In genomic region chr4:122797405-122798094, GRCh38 we compare ENCODE assay signal across 11 cellular contexts. TPM values are rescaled to one million over a fixed set of nuclear protein-coding genes. Genes with fewer than 3 reads are reported as not detected.
DNase-seq lines count a peak whose midpoint lies in the region; ATAC-seq and TF ChIP-seq lines count a peak whose summit lies in the region.
"Had no signal": no experiment of that assay in that cellular context is flagged by ENCODE, and none has a peak within 500 bp of the region (broad histone marks: within the 10 kb centered on the region; RNA-seq: fewer than 3 reads in every experiment).

No MANE protein-coding gene starts in this region.

- peak overlapping the region; percentile 64 for H3K27ac Mint-ChIP-seq in Calu3 (ENCODE audit: unreplicated experiment)
- H3K27ac Mint-ChIP-seq: stimulated activated naive B cell treated with anti-CD40 and anti-IgM and Interleukin-4, amounts not matched to agents 10 μg/mL and 1 μg/mL and 100 μg/mL, for 72 hours had no signal

- H3K4me3 Mint-ChIP-seq in Calu3 (ENCODE audit: low read depth, unreplicated experiment): no peak overlapping the region
- H3K4me3 Mint-ChIP-seq: stimulated activated naive B cell treated with anti-CD40 and anti-IgM and Interleukin-4, amounts not matched to agents 10 μg/mL and 1 μg/mL and 100 μg/mL, for 72 hours had no signal

- H3K27me3 Mint-ChIP-seq in Calu3 (ENCODE audit: unreplicated experiment): no peaks in the 10 kb centered on the region

- H3K4me1 Mint-ChIP-seq in Calu3 (ENCODE audit: low read depth, unreplicated experiment): peaks cover 8% of the 10 kb centered on the region
- H3K4me1 Mint-ChIP-seq: stimulated activated naive B cell treated with anti-CD40 and anti-IgM and Interleukin-4, amounts not matched to agents 10 μg/mL and 1 μg/mL and 100 μg/mL, for 72 hours had no signal

- no peaks in the 10 kb centered on the region for H3K27me3 ChIP-seq in RWPE2 (ENCODE audit: insufficient read depth, poor library complexity, severe bottlenecking)
- H3K27me3 ChIP-seq in gastroesophageal sphincter: no peaks in the 10 kb centered on the region
- H3K27me3 ChIP-seq in dorsolateral prefrontal cortex: no peaks in the 10 kb centered on the region

- 83 to 93% methylated on average over 1 to 2 of the region's 2 CpGs for WGBS in gastroesophageal sphincter (ENCODE audit: low coverage in 1 of 2), 2 donors

- TF ChIP-seq POLR2A in gastroesophageal sphincter (IDR thresholded peaks at IDR 0.05): no peak

- no peak for TF ChIP-seq EP300 in gastroesophageal sphincter (IDR thresholded peaks at IDR 0.05)

- peak overlapping the region; percentile 91 for H3K27ac ChIP-seq in RWPE2 (ENCODE audit: poor library complexity, severe bottlenecking)
- peak overlapping the region; percentile 47 to 75 (median 71) for H3K27ac ChIP-seq in gastroesophageal sphincter
- peak overlapping the region in 16 of 59 donors; percentile 13 to 64 (median 29) for H3K27ac ChIP-seq in dorsolateral prefrontal cortex
- H3K27ac ChIP-seq: HL-60 had no signal

- CTCF ChIA-PET in Calu3 (lab: Charles Lee): no interaction called here

- intact Hi-C loops in Calu3 (cut with micrococcal nuclease; ENCODE audit: unreplicated experiment): no loop called here
- intact Hi-C loops in sciatic nerve (cut with DNase I): no loop called here
- intact Hi-C loops in dorsolateral prefrontal cortex (cut with DNase I): no loop called here

- peaks cover 2% of the 10 kb centered on the region for H3K9me3 ChIP-seq in RWPE2 (ENCODE audit: severe bottlenecking)
- H3K9me3 ChIP-seq in gastroesophageal sphincter: no peaks in the 10 kb centered on the region

- ATAC-seq in RWPE2 (ENCODE audit: low read depth): peak; percentile 52
- ATAC-seq in gastroesophageal sphincter: no peak
- peak; percentile 38 for ATAC-seq in sciatic nerve

- no peaks in the 10 kb centered on the region for H3K9me3 Mint-ChIP-seq in Calu3 (ENCODE audit: low read depth, unreplicated experiment)
- H3K9me3 Mint-ChIP-seq: stimulated activated naive B cell treated with anti-CD40 and anti-IgM and Interleukin-4, amounts not matched to agents 10 μg/mL and 1 μg/mL and 100 μg/mL, for 72 hours had no signal

- H3K4me1 ChIP-seq in RWPE2 (ENCODE audit: insufficient read depth, poor library complexity, severe bottlenecking): peaks cover 24% of the 10 kb centered on the region
- peaks cover 2 to 15% (median 7%) of the 10 kb centered on the region in 3 donors for H3K4me1 ChIP-seq in gastroesophageal sphincter

- H3K4me3 ChIP-seq in RWPE2 (ENCODE audit: severe bottlenecking) (peak overlapping the region; percentile 13), gastroesophageal sphincter (peak overlapping the region; percentile 27 to 31), dorsolateral prefrontal cortex (peak overlapping the region in 22 of 59 donors; percentile 2 to 43 (median 22))

- TF ChIP-seq CTCF in Calu3 (IDR thresholded peaks at IDR 0.05; ENCODE audit: unreplicated experiment): no peak
- no peak for TF ChIP-seq CTCF in RWPE2 (IDR thresholded peaks at IDR 0.05; ENCODE audit: poor library complexity, severe bottlenecking)
- no peak for TF ChIP-seq CTCF in gastroesophageal sphincter (IDR thresholded peaks at IDR 0.05)
- no peak for TF ChIP-seq CTCF in dorsolateral prefrontal cortex (IDR thresholded peaks at IDR 0.05 in 54 of 56, conservative IDR thresholded peaks at IDR 0.05 in 2 of 56; ENCODE audit: low read depth in 1 of 56, partially characterized antibody in 56 of 56)

- DNase-seq in Calu3: no peak
- DNase-seq in RWPE2 (ENCODE audit: low spot score): no peak
- no peak for DNase-seq in sciatic nerve (ENCODE audit: low spot score)
- no peak for DNase-seq in hippocampal formation (lab: John Stamatoyannopoulos, UW)
- DNase-seq in dorsolateral prefrontal cortex: no peak
- no peak for DNase-seq in NCI-H2171 treated with DMSO at 0.1 percent for 48 hours (lab: John Stamatoyannopoulos, UW)
- DNase-seq in NCI-H2081 (lab: John Stamatoyannopoulos, UW): no peak
- DNase-seq: central memory CD4-positive, alpha-beta T cell; stimulated activated naive B cell treated with anti-CD40 and anti-IgM and Interleukin-4, amounts not matched to agents 10 μg/mL and 1 μg/mL and 100 μg/mL, for 72 hours had no signal

- no peaks in the 10 kb centered on the region for H3K36me3 Mint-ChIP-seq in Calu3 (ENCODE audit: insufficient read depth, unreplicated experiment)
- H3K36me3 Mint-ChIP-seq: stimulated activated naive B cell treated with anti-CD40 and anti-IgM and Interleukin-4, amounts not matched to agents 10 μg/mL and 1 μg/mL and 100 μg/mL, for 72 hours had no signal

- no TSS peak for BruUV-seq in Calu3 (replicated peaks; lab: Mats Ljungman, UMichigan)

- H3K36me3 ChIP-seq in RWPE2 (ENCODE audit: low read depth) (no peaks in the 10 kb centered on the region), gastroesophageal sphincter (no peaks in the 10 kb centered on the region)

RNA-seq across cellular contexts. Expression of gene FGF2, which starts 29.1 kb away (rescaled TPM):
- total RNA-seq in Calu3 (2022) (33.7 and 43.6 TPM in 2 replicates), gastroesophageal sphincter (10 to 100 TPM; 32.5 to 54.7 (median 41.8) TPM), sciatic nerve (30.5 TPM), dorsolateral prefrontal cortex (10 to 100 TPM; 14.4 to 85.8 (median 31.7) TPM)
